ENCODE assay signal across 3 cellular contexts in the genomic region with DNA sequence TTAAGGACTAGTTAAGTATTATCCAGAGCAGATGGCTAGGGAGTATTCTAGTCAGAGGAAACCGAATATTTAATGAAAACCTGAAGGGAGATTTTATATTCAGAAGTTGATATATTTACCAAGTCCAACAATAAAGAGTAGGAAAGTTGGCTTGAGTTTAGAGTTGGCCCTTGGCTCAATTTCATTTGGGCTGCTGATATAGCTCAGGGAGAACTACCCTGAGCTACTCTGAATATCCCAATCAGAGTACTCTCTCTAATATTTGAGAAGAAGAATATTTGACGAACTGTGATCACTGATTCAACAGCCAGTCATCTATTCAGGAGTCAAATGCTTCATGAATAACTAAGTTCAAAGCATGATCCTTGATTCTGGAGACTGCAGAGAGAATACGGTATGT.
"Had no signal": no experiment of that assay in that cellular context is flagged by ENCODE, and none has a peak within 500 bp of the region (broad histone marks: within the 10 kb centered on the region; RNA-seq: fewer than 3 reads in every experiment).

No MANE protein-coding gene starts in this region.

- H3K4me3 ChIP-seq: GM12878 had no signal

- DNase-seq: GDM1, GF-D8 had no signal

- ATAC-seq: GM12878 had no signal
